ENCODE assay signal across 1 cellular context in the genomic region with DNA sequence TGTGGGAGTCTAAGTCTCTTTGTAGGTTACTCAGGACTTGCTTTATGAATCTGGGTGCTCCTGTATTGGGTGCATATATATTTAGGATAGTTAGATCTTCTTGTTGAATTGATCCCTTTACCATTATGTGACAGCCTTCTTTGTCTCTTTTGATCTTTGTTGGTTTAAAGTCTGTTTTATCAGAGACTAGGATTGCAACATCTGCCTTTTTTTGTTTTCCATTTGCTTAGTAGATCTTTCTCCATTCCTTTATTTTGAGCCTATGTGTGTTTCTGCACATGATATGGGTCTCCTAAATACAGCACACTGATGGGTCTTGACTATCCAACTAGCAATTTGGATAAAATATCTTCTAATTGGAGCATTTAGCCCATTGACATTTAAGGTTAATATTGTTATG.
A peak's percentile ranks its signal among the peaks of the same experiment; 100 is the strongest.
TF ChIP-seq lines count a peak whose summit lies in the region.
"Not testable (repeated sequence)": the region's sequence is repeated elsewhere in the genome, so short reads cannot be mapped to it uniquely, and the experiment has no call there.

No MANE protein-coding gene starts in this region.

TF ChIP-seq in HepG2, 621 proteins besides CTCF, POLR2A, EP300 and RAD21 (continued from another document):
- TF ChIP-seq, protein P1, sequence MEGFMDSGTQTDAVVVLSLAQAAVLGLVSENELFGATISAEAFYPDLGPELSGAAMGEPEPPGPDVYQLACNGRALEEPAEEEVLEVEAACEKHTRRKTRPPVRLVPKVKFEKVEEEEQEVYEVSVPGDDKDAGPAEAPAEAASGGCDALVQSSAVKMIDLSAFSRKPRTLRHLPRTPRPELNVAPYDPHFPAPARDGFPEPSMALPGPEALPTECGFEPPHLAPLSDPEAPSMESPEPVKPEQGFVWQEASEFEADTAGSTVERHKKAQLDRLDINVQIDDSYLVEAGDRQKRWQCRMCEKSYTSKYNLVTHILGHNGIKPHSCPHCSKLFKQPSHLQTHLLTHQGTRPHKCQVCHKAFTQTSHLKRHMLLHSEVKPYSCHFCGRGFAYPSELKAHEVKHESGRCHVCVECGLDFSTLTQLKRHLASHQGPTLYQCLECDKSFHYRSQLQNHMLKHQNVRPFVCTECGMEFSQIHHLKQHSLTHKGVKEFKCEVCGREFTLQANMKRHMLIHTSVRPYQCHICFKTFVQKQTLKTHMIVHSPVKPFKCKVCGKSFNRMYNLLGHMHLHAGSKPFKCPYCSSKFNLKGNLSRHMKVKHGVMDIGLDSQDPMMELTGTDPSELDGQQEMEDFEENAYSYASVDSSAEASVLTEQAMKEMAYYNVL (CRISPR knock-in tag; IDR thresholded peaks at IDR 0.05; ENCODE audit: borderline replicate concordance): peak; percentile 89
- TF ChIP-seq TARDBP (CRISPR knock-in tag; IDR thresholded peaks at IDR 0.05) (peak; percentile 57; the same call in 1 of the 2 replicates), FOXJ3 (CRISPR knock-in tag; IDR thresholded peaks at IDR 0.05; ENCODE audit: borderline replicate concordance) (peak; percentile 52; the same call in 1 of the 2 replicates), KLF16 (CRISPR knock-in tag; IDR thresholded peaks at IDR 0.05) (0 out of 4 replicates have a peak, but pooled peaks of 1 of the 2 experiments have one; percentile 48), ZMYM4 (CRISPR knock-in tag; IDR thresholded peaks at IDR 0.05) (peak; percentile 55; the same call in 1 of the 2 replicates), MED1 (CRISPR knock-in tag; IDR thresholded peaks at IDR 0.05) (peak; percentile 60), HNF4A (CRISPR knock-in tag; IDR thresholded peaks at IDR 0.05) (peak; percentile 48), SOX13 (CRISPR knock-in tag; conservative IDR thresholded peaks at IDR 0.05 in 1 of 2, IDR thresholded peaks at IDR 0.05 in 1 of 2) (peak in 1 of 2 experiments; percentile 92; a peak in 2 of 4 replicates), GATAD2A (CRISPR knock-in tag; IDR thresholded peaks at IDR 0.05) (peak; percentile 89), ZNF12 (CRISPR knock-in tag; IDR thresholded peaks at IDR 0.05) (peak; percentile 22; the same call in 1 of the 2 replicates)
- not testable (repeated sequence) for TF ChIP-seq SOX13 (IDR thresholded peaks at IDR 0.05)
- TF ChIP-seq, protein P2, sequence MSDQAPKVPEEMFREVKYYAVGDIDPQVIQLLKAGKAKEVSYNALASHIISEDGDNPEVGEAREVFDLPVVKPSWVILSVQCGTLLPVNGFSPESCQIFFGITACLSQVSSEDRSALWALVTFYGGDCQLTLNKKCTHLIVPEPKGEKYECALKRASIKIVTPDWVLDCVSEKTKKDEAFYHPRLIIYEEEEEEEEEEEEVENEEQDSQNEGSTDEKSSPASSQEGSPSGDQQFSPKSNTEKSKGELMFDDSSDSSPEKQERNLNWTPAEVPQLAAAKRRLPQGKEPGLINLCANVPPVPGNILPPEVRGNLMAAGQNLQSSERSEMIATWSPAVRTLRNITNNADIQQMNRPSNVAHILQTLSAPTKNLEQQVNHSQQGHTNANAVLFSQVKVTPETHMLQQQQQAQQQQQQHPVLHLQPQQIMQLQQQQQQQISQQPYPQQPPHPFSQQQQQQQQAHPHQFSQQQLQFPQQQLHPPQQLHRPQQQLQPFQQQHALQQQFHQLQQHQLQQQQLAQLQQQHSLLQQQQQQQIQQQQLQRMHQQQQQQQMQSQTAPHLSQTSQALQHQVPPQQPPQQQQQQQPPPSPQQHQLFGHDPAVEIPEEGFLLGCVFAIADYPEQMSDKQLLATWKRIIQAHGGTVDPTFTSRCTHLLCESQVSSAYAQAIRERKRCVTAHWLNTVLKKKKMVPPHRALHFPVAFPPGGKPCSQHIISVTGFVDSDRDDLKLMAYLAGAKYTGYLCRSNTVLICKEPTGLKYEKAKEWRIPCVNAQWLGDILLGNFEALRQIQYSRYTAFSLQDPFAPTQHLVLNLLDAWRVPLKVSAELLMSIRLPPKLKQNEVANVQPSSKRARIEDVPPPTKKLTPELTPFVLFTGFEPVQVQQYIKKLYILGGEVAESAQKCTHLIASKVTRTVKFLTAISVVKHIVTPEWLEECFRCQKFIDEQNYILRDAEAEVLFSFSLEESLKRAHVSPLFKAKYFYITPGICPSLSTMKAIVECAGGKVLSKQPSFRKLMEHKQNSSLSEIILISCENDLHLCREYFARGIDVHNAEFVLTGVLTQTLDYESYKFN (CRISPR knock-in tag; conservative IDR thresholded peaks at IDR 0.05): peak; percentile 66
